ENCODE assay signal across 9 cellular contexts in genomic region chr15:90463381-90463780, GRCh38.
DNase-seq lines count a peak whose midpoint lies in the region; ATAC-seq and TF ChIP-seq lines count a peak whose summit lies in the region.
"Had no signal": no experiment of that assay in that cellular context is flagged by ENCODE, and none has a peak within 500 bp of the region (broad histone marks: within the 10 kb centered on the region; RNA-seq: fewer than 3 reads in every experiment).

No MANE protein-coding gene starts in this region.

- ATAC-seq in gastrocnemius medialis (peak; percentile 91 to 92), HG03460 (IDR thresholded peaks at IDR 0.05; ENCODE audit: unreplicated experiment) (no peak), GM19023 (IDR thresholded peaks at IDR 0.05; ENCODE audit: unreplicated experiment) (no peak), HG03196 (IDR thresholded peaks at IDR 0.05; ENCODE audit: unreplicated experiment) (no peak)

- peaks cover 65 to 70% of the 10 kb centered on the region in 2 donors for H3K4me1 ChIP-seq in gastrocnemius medialis

- H3K9me3 ChIP-seq in gastrocnemius medialis, result no peaks in the 10 kb centered on the region
- H3K9me3 ChIP-seq: upper lobe of left lung had no signal

- peak overlapping the region; percentile 84 to 89 (median 86) for H3K27ac ChIP-seq in gastrocnemius medialis

- DNase-seq in GM13976 (ENCODE audit: low spot score) (peak; percentile 62), SK-MEL-5 (ENCODE audit: low read depth, low spot score) (peak; percentile 71), foreskin fibroblast (peak; percentile 74 to 80), gastrocnemius medialis (peak; percentile 44 to 57), NCI-H345 treated with DMSO at 0.1 percent for 48 hours (lab: John Stamatoyannopoulos, UW; ENCODE audit: unreplicated experiment) (no peak)
- DNase-seq: upper lobe of left lung had no signal

- no peaks in the 10 kb centered on the region for H3K27me3 ChIP-seq in gastrocnemius medialis
- H3K27me3 ChIP-seq: upper lobe of left lung had no signal

- peak in 1 of 2 donors; percentile 54 for TF ChIP-seq POLR2A in gastrocnemius medialis (IDR thresholded peaks at IDR 0.05)

- TF ChIP-seq CTCF in GM13976 (IDR thresholded peaks at IDR 0.05; ENCODE audit: borderline replicate concordance, control extremely low read depth, extremely low read depth, insufficient read depth, missing control alignments) (no peak), foreskin fibroblast (IDR thresholded peaks at IDR 0.05; ENCODE audit: low read depth, low read length) (no peak), gastrocnemius medialis (IDR thresholded peaks at IDR 0.05 in 4 of 5, conservative IDR thresholded peaks at IDR 0.05 in 1 of 5) (peak; percentile 19 to 54 (median 43))

- H3K4me3 ChIP-seq in foreskin fibroblast (ENCODE audit: low read depth in 1 of 2, low read length in 2 of 2), result no peak overlapping the region
- H3K4me3 ChIP-seq in gastrocnemius medialis, result peak overlapping the region in 1 of 4 donors; percentile 3
- H3K4me3 ChIP-seq: upper lobe of left lung had no signal

- intact Hi-C loops in gastrocnemius medialis (cut with DNase I; ENCODE audit: low total_unique reads), result loop anchor here (2.0 to 10.0 kb wide), 3 partner anchors 45 to 359 kb away; partner anchors contain the start of gene IDH2

- H3K36me3 ChIP-seq in gastrocnemius medialis, result peaks cover 0 to 49% of the 10 kb centered on the region in 2 donors

- in situ Hi-C loops in GM13976 (cut with MboI; ENCODE audit: low sequenced_read_pairs, unreplicated experiment), result no loop called here
- in situ Hi-C loops in SK-MEL-5 (cut with HindIII; ENCODE audit: low pct_unique_long_range_greater_than_20kb, low sequenced_read_pairs), result no loop called here
- in situ Hi-C loops in gastrocnemius medialis (cut with MboI; ENCODE audit: low sequenced_read_pairs in 4 of 4), result no loop called here

Comparison
In these comparisons a context has a peak if more than half of its experiments do, and no peak if none do; other contexts are left out.
1. CTCF ChIP-seq: peak in gastrocnemius medialis (5 of 5); none in GM13976 (single experiment) and foreskin fibroblast (single experiment).
2. ATAC-seq: peak in gastrocnemius medialis (2 of 2); none in HG03460 (single experiment), GM19023 (single experiment) and HG03196 (single experiment).